Comparison of ENCODE assay signal across 18 cellular contexts in the genomic region with DNA sequence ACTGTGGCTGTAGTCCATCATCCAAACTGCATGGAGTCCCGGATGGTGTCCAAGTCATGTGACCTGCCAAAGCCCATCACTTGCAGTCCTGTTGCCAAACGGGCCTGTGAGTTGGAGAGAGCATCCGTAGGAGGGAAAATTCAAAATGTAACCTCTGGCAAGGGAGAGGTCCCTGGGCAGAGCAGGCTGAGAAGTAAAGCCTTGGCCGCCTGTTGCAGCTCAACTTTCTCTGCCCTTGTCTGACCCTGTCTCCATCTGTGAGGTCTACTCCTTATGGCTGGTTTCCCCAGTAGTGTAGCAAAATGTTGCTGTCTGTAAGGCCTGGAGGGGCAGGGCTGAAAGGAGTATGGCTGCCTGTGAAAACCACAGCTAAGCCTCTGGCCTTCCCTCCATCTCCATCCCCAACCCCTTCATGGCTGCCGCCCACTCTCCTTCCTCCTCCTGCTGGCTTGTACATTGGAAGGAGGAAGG.
DNase-seq lines count a peak whose midpoint lies in the region; ATAC-seq and TF ChIP-seq lines count a peak whose summit lies in the region.
"Had no signal": no experiment of that assay in that cellular context is flagged by ENCODE, and none has a peak within 500 bp of the region (broad histone marks: within the 10 kb centered on the region; RNA-seq: fewer than 3 reads in every experiment).

No MANE protein-coding gene starts in this region.

- peaks cover 12% of the 10 kb centered on the region for H3K4me1 ChIP-seq in ovary (ENCODE audit: insufficient read depth)

- intact Hi-C loops in left cardiac atrium (cut with DNase I) (no loop called here), ovary (cut with DNase I) (no loop called here)

- peak; percentile 83 to 84 for ATAC-seq in left cardiac atrium
- no peak for ATAC-seq in GM21737 (IDR thresholded peaks at IDR 0.05; ENCODE audit: unreplicated experiment)
- ATAC-seq: activated CD8-positive, alpha-beta memory T cell treated with anti-CD3 and anti-CD28 coated beads, Interleukin-2, amount 10 ng/mL, durations not matched to agents 7 days and 5 days; activated T-helper 17 cell treated with anti-CD3 and anti-CD28 coated beads, Interleukin-2, amount 50 U/mL, for 72 hours; left colon; T-cell had no signal

- no peak for TF ChIP-seq CTCF in ovary (IDR thresholded peaks at IDR 0.05)

- no peaks in the 10 kb centered on the region for H3K36me3 ChIP-seq in ovary

- 10 to 16% (median 15%) methylated on average over 5 of the region's 5 CpGs for WGBS in ovary, 3 donors

- TF ChIP-seq POLR2A in ovary (IDR thresholded peaks at IDR 0.05): no peak

- peak; percentile 52 for DNase-seq in DMS 273 treated with DMSO at 0.1 percent for 48 hours (lab: John Stamatoyannopoulos, UW)
- peak; percentile 23 to 34 for DNase-seq in cerebellar nuclear complex (lab: John Stamatoyannopoulos, UW)
- DNase-seq in left cardiac atrium: no peak
- peak; percentile 61 to 79 (median 69) for DNase-seq in ovary
- no peak for DNase-seq in SIG-M5 treated with dmso at 0.1 percent for 504 hours (lab: John Stamatoyannopoulos, UW; ENCODE audit: unreplicated experiment)
- no peak for DNase-seq in COLO829 (ENCODE audit: low spot score)
- DNase-seq in effector CD4-positive, alpha-beta T cell: no peak
- DNase-seq: activated CD4-positive, alpha-beta T cell treated with anti-CD3 and anti-CD28 coated beads for 4 hours; activated CD8-positive, alpha-beta memory T cell treated with anti-CD3 and anti-CD28 coated beads, Interleukin-2, amount 10 ng/mL, durations not matched to agents 7 days and 5 days; activated naive CD8-positive, alpha-beta T cell treated with anti-CD3 and anti-CD28 coated beads for 36 hours; foreskin melanocyte; left colon; NCI-H1436; NCI-H748 treated with DMSO at 0.1 percent for 48 hours; SHP77 treated with DMSO at 0.1 percent for 48 hours; T-cell had no signal

- TF ChIP-seq EP300 in ovary (IDR thresholded peaks at IDR 0.05): no peak

- peak overlapping the region in 1 of 2 donors; percentile 16 for H3K27ac ChIP-seq in ovary

- H3K4me3 ChIP-seq in ovary: no peak overlapping the region

- H3K9me3 ChIP-seq in ovary: no peaks in the 10 kb centered on the region

- H3K27me3 ChIP-seq in ovary: no peaks in the 10 kb centered on the region

Comparison
In these comparisons a context has a peak if more than half of its experiments do, and no peak if none do; other contexts are left out.
1. DNase-seq: peak in DMS 273 treated with DMSO at 0.1 percent for 48 hours (single experiment), cerebellar nuclear complex (2 of 2) and ovary (5 of 5); none in left cardiac atrium (single experiment), SIG-M5 treated with dmso at 0.1 percent for 504 hours (single experiment), COLO829 (single experiment) and effector CD4-positive, alpha-beta T cell (single experiment).